In genomic region chr4:66193487-66193886, GRCh38 we compare ENCODE assay signal across 8 cellular contexts.
"Had no signal": no experiment of that assay in that cellular context is flagged by ENCODE, and none has a peak within 500 bp of the region (broad histone marks: within the 10 kb centered on the region; RNA-seq: fewer than 3 reads in every experiment).

No MANE protein-coding gene starts in this region.

- H3K4me3 ChIP-seq: GM23248, HAP-1, K562 had no signal

- H3K36me3 ChIP-seq: HAP-1 had no signal

- H3K27ac ChIP-seq: GM23248 had no signal

- DNase-seq: GM23248, GOT3, H7, HFFc6, IMR-90 had no signal

- H3K9me3 ChIP-seq: HAP-1 had no signal

- ATAC-seq: HCT116, K562 had no signal
